Comparison of ENCODE assay signal across 1 cellular context in the genomic region with DNA sequence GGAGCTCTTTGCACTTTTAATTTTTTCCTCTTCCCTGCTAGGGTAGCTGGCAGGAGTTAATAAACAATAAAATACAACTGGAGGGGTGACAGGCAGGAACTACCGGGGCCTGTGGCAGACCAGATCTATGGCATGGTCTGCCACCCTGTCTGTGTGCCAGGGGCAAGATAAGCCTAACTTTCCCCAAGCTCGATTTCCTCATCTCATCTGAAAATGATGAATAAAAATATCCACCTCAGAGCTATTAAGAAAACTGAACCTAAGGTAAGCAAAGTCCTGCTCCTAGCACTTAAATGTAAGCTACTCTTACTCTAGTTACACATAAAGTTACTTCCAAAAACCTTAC.
TF ChIP-seq lines count a peak whose summit lies in the region.

No MANE protein-coding gene starts in this region.

TF ChIP-seq in IMR-90, 13 proteins besides CTCF, POLR2A, EP300 and RAD21 (continued from another document):
- TF ChIP-seq, protein P1, sequence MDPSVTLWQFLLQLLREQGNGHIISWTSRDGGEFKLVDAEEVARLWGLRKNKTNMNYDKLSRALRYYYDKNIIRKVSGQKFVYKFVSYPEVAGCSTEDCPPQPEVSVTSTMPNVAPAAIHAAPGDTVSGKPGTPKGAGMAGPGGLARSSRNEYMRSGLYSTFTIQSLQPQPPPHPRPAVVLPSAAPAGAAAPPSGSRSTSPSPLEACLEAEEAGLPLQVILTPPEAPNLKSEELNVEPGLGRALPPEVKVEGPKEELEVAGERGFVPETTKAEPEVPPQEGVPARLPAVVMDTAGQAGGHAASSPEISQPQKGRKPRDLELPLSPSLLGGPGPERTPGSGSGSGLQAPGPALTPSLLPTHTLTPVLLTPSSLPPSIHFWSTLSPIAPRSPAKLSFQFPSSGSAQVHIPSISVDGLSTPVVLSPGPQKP (IDR thresholded peaks at IDR 0.05; ENCODE audit: borderline replicate concordance, low read depth, low read length), result no peak
- TF ChIP-seq SMC3 (IDR thresholded peaks at IDR 0.05; ENCODE audit: low read depth, low read length) (no peak), USF2 (IDR thresholded peaks at IDR 0.05; ENCODE audit: low read depth, low read length) (no peak), NFE2L2 (IDR thresholded peaks at IDR 0.05; ENCODE audit: low read depth, low read length) (no peak), RCOR1 (IDR thresholded peaks at IDR 0.05; ENCODE audit: insufficient replicate concordance, low read length) (no peak), MAZ (IDR thresholded peaks at IDR 0.05; ENCODE audit: borderline replicate concordance, low read depth, low read length) (no peak), CHD1 (IDR thresholded peaks at IDR 0.05; ENCODE audit: low read depth, low read length) (no peak), MXI1 (IDR thresholded peaks at IDR 0.05; ENCODE audit: borderline replicate concordance, low read depth, low read length) (no peak), RFX5 (IDR thresholded peaks at IDR 0.05; ENCODE audit: low read depth, low read length) (no peak), CEBPB (IDR thresholded peaks at IDR 0.05; ENCODE audit: low read depth, low read length) (no peak)
